11 cellular contexts compared by ENCODE assay signal in the genomic region with DNA sequence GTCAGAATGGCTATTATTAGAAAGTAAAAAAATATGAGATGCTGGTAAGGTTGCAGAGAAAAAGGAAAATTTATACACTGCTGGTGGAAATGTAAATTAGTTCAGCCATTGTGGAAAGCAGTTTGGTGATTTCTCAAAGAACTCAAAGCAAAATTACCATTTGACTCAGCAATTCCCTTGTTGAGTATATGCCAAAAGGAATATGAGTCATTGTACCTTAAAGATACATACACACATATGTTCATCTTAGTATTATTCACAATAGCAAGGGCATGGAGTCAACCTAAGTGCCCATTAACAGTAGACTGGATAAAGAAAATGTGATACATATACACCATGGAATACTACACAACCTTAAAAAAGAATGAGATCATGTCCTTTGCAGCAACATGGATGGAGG.
DNase-seq lines count a peak whose midpoint lies in the region; ATAC-seq lines count a peak whose summit lies in the region.
"Had no signal": no experiment of that assay in that cellular context is flagged by ENCODE, and none has a peak within 500 bp of the region (broad histone marks: within the 10 kb centered on the region; RNA-seq: fewer than 3 reads in every experiment).

No MANE protein-coding gene starts in this region.

- H2AK5ac ChIP-seq in mesenchymal stem cell (ENCODE audit: low read length, severe bottlenecking) = no peak overlapping the region

- no peaks in the 10 kb centered on the region for H3K36me3 ChIP-seq in mesenchymal stem cell (ENCODE audit: control insufficient read depth in 1 of 2, insufficient read depth in 2 of 2, low read depth in 1 of 2, low read length in 2 of 2)
- H3K36me3 ChIP-seq: WERI-Rb-1 had no signal

- H4K8ac ChIP-seq in mesenchymal stem cell (ENCODE audit: low read length) = no peak overlapping the region

- no peak overlapping the region for H4K91ac ChIP-seq in mesenchymal stem cell (ENCODE audit: low read length)

- H3K27ac ChIP-seq in mesenchymal stem cell (ENCODE audit: low read length, poor library complexity, severe bottlenecking) = no peak overlapping the region
- H3K27ac ChIP-seq: WERI-Rb-1 had no signal

- no peak overlapping the region for H3K9ac ChIP-seq in mesenchymal stem cell (ENCODE audit: low read length)

- no peaks in the 10 kb centered on the region for H3K9me3 ChIP-seq in mesenchymal stem cell (ENCODE audit: control insufficient read depth, low read length)

- no peak overlapping the region for H3K18ac ChIP-seq in mesenchymal stem cell (ENCODE audit: low read depth in 1 of 2, low read length in 2 of 2)

- H3K4me2 ChIP-seq in mesenchymal stem cell (ENCODE audit: low read length, poor library complexity, severe bottlenecking) = no peak overlapping the region

- no peak for DNase-seq in activated CD4-positive, CD25-positive, alpha-beta regulatory T cell (lab: John Stamatoyannopoulos, UW)
- DNase-seq in RPMI7951 (ENCODE audit: low read depth) = peak; percentile 29
- DNase-seq in mesenchymal stem cell = peak; percentile 23
- DNase-seq in NCI-H1417 (lab: John Stamatoyannopoulos, UW) = no peak
- DNase-seq in stimulated activated CD4-positive, alpha-beta T cell treated with anti-CD3 and anti-CD28 coated beads, Interleukin-4, amount 100 ng/mL, for 4 hours = no peak
- DNase-seq in putamen (ENCODE audit: low spot score) = no peak
- DNase-seq: midbrain; stimulated activated naive CD4-positive, alpha-beta T cell; WERI-Rb-1 had no signal

- no peak overlapping the region for H3K23ac ChIP-seq in mesenchymal stem cell (ENCODE audit: low read length in 2 of 2)

- no peak overlapping the region for H3K4ac ChIP-seq in mesenchymal stem cell (ENCODE audit: low read depth in 1 of 2, low read length in 2 of 2)

- H3K4me1 ChIP-seq in mesenchymal stem cell (ENCODE audit: control insufficient read depth, insufficient read depth, low read depth, low read length) = no peaks in the 10 kb centered on the region

- no peak overlapping the region for H2BK5ac ChIP-seq in mesenchymal stem cell (ENCODE audit: low read depth, low read length, poor library complexity, severe bottlenecking)

- no peak overlapping the region for H3K14ac ChIP-seq in mesenchymal stem cell (ENCODE audit: low read length in 2 of 2)

- no peaks in the 10 kb centered on the region for H3K79me1 ChIP-seq in mesenchymal stem cell (replicated peaks; ENCODE audit: low read length, poor library complexity, severe bottlenecking)

- no peak overlapping the region for H2BK15ac ChIP-seq in mesenchymal stem cell (ENCODE audit: low read depth, poor library complexity, severe bottlenecking)

- H3K27me3 ChIP-seq in mesenchymal stem cell (ENCODE audit: control insufficient read depth in 1 of 2, insufficient read depth in 1 of 2, low read length in 2 of 2) = no peaks in the 10 kb centered on the region

- H3K4me3 ChIP-seq in mesenchymal stem cell (ENCODE audit: insufficient read depth in 1 of 2, low read depth in 1 of 2, low read length in 2 of 2) = no peak overlapping the region

- H2BK12ac ChIP-seq in mesenchymal stem cell (ENCODE audit: low read length in 2 of 2) = no peak overlapping the region

- peak; percentile 49 to 63 for ATAC-seq in activated CD4-positive, CD25-positive, alpha-beta regulatory T cell treated with anti-CD3 and anti-CD28 coated beads, Interleukin-2, amount 50 U/mL, for 24 hours
- peak; percentile 81 for ATAC-seq in HG02885 (IDR thresholded peaks at IDR 0.05; ENCODE audit: poor library complexity, unreplicated experiment)

- H2AFZ ChIP-seq in mesenchymal stem cell (ENCODE audit: low read depth, low read length) = no peak overlapping the region

- no peak overlapping the region for H2BK120ac ChIP-seq in mesenchymal stem cell (ENCODE audit: low read depth, low read length)

Comparison
In these comparisons a context has a peak if more than half of its experiments do, and no peak if none do; other contexts are left out.
1. DNase-seq: peak in RPMI7951 (single experiment) and mesenchymal stem cell (single experiment); none in activated CD4-positive, CD25-positive, alpha-beta regulatory T cell (0 of 4), NCI-H1417 (0 of 3), stimulated activated CD4-positive, alpha-beta T cell treated with anti-CD3 and anti-CD28 coated beads, Interleukin-4, amount 100 ng/mL, for 4 hours (0 of 2) and putamen (single experiment).